In genomic region chr5:159049844-159050318, GRCh38 we compare ENCODE assay signal across 8 cellular contexts. TPM values are rescaled to one million over a fixed set of nuclear protein-coding genes. Genes with fewer than 3 reads are reported as not detected.
A peak's percentile ranks its signal among the peaks of the same experiment; 100 is the strongest.
DNase-seq lines count a peak whose midpoint lies in the region; ATAC-seq, FAIRE-seq and TF ChIP-seq lines count a peak whose summit lies in the region.

No MANE protein-coding gene starts in this region.

- CTCF ChIA-PET in activated B cell treated with CpG ODN at 0.5 μM for 24 hours (lab: Charles Lee), result interaction anchor here (0.7 to 1.2 kb wide), 6 partner anchors 53 to 354 kb away, joined by 3 to 4 read pairs (median 3); no protein-coding TSS in a partner anchor

- intact Hi-C loops in activated B cell treated with CpG ODN at 0.5 μM for 24 hours (cut with micrococcal nuclease), result loop anchor here (1.0 to 2.0 kb wide), 8 partner anchors 10 to 355 kb away; no protein-coding TSS in a partner anchor

- TF ChIP-seq CTCF in activated B cell treated with CpG ODN at 0.5 μM for 24 hours (IDR thresholded peaks at IDR 0.05), result no peak
- TF ChIP-seq CTCF in kidney epithelial cell (IDR thresholded peaks at IDR 0.05; ENCODE audit: insufficient read depth, low read length, poor library complexity, severe bottlenecking), result peak; percentile 36
- peak; percentile 54 for TF ChIP-seq CTCF in thoracic aorta (IDR thresholded peaks at IDR 0.05)

- ATAC-seq in activated B cell treated with CpG ODN at 0.5 μM for 24 hours (ENCODE audit: low read depth), result no peak
- no peak for ATAC-seq in thoracic aorta (ENCODE audit: insufficient number of reproducible peaks, low FRiP score, low read depth)
- ATAC-seq in GM21786 (IDR thresholded peaks at IDR 0.05; ENCODE audit: unreplicated experiment), result no peak

- no peaks in the 10 kb centered on the region for H3K9me3 Mint-ChIP-seq in activated B cell treated with CpG ODN at 0.5 μM for 24 hours

- H3K27ac Mint-ChIP-seq in activated B cell treated with CpG ODN at 0.5 μM for 24 hours, result peak overlapping the region; percentile 93

- POLR2A ChIA-PET in activated B cell treated with CpG ODN at 0.5 μM for 24 hours (lab: Charles Lee), result interaction anchor here (0.6 to 3.2 kb wide), 20 partner anchors 7 to 354 kb away, joined by 3 to 21 read pairs (median 4); partner anchors contain the start of gene EBF1

- H3K36me3 ChIP-seq in kidney epithelial cell (ENCODE audit: control insufficient read depth, insufficient read depth, low read length) (no peaks in the 10 kb centered on the region), thoracic aorta (no peaks in the 10 kb centered on the region)

- H3K4me3 Mint-ChIP-seq in activated B cell treated with CpG ODN at 0.5 μM for 24 hours, result peak overlapping the region; percentile 76

- H3K27me3 ChIP-seq in kidney epithelial cell (ENCODE audit: control insufficient read depth, insufficient read depth, low read length) (peaks cover 7% of the 10 kb centered on the region), thoracic aorta (replicated peaks; ENCODE audit: insufficient read depth) (no peaks in the 10 kb centered on the region)

- H3K27ac ChIP-seq in thoracic aorta, result peak overlapping the region; percentile 82 to 84

- H3K4me1 ChIP-seq in thoracic aorta (ENCODE audit: control insufficient read depth in 1 of 2, low read depth in 2 of 2), result peaks cover 23 to 76% of the 10 kb centered on the region in 2 donors

- peaks cover 46% of the 10 kb centered on the region for H3K36me3 Mint-ChIP-seq in activated B cell treated with CpG ODN at 0.5 μM for 24 hours (ENCODE audit: low read depth)

- DNase-seq in H4 (ENCODE audit: low spot score) (peak; percentile 22), activated B cell treated with CpG ODN at 0.5 μM for 24 hours (no peak), kidney epithelial cell (ENCODE audit: low read depth) (no peak), thoracic aorta (ENCODE audit: low spot score) (no peak), DMS153 (lab: John Stamatoyannopoulos, UW) (no peak), RCC 7860 (ENCODE audit: low spot score) (no peak), GM19238 (ENCODE audit: insufficient read length, low spot score) (no peak)

- no peak overlapping the region for H3K4me3 ChIP-seq in kidney epithelial cell (ENCODE audit: low read depth, low read length)
- peak overlapping the region; percentile 75 for H3K4me3 ChIP-seq in thoracic aorta

- H3K9me3 ChIP-seq in thoracic aorta, result no peaks in the 10 kb centered on the region

- peaks cover 97% of the 10 kb centered on the region for H3K4me1 Mint-ChIP-seq in activated B cell treated with CpG ODN at 0.5 μM for 24 hours

- no peaks in the 10 kb centered on the region for H3K27me3 Mint-ChIP-seq in activated B cell treated with CpG ODN at 0.5 μM for 24 hours

- FAIRE-seq in RCC 7860 (lab: Jason Lieb, UNC), result no peak

RNA-seq across cellular contexts. Expression of gene EBF1, which starts 49.8 kb away (rescaled TPM):
- 1.9 and 3.0 TPM in 2 replicates for total RNA-seq in H4 (2014; rRNA removed; shearing (Covaris generic))
- total RNA-seq in activated B cell treated with CpG ODN at 0.5 μM for 24 hours (195 and 247 TPM in 2 replicates), kidney epithelial cell (0.38 and 0.62 TPM in 2 replicates), thoracic aorta (10 to 100 TPM; 52.1 to 54.4 TPM)

Comparison
In these comparisons a context has a peak if more than half of its experiments do, and no peak if none do; other contexts are left out.
1. RNA of gene EBF1, which starts 49.8 kb away (total RNA-seq): 195 to 247 TPM in activated B cell treated with CpG ODN at 0.5 μM for 24 hours and 52.1 to 54.4 TPM in thoracic aorta; 1.9 to 3.0 TPM in H4 and 0.38 to 0.62 TPM in kidney epithelial cell; every median in the first group is over 10 times any median in the second.